Comparison of ENCODE assay signal across 14 cellular contexts in genomic region chr2:42289222-42289621, GRCh38.
"Had no signal": no experiment of that assay in that cellular context is flagged by ENCODE, and none has a peak within 500 bp of the region (broad histone marks: within the 10 kb centered on the region; RNA-seq: fewer than 3 reads in every experiment).

No MANE protein-coding gene starts in this region.

- H3K36me3 Mint-ChIP-seq: natural killer cell had no signal

- H3K4me3 Mint-ChIP-seq: natural killer cell had no signal

- H3K4me1 ChIP-seq: right atrium auricular region had no signal

- H3K27ac Mint-ChIP-seq: natural killer cell had no signal

- H3K4me3 ChIP-seq: dorsolateral prefrontal cortex, right atrium auricular region, transverse colon had no signal

- H3K27ac ChIP-seq: dorsolateral prefrontal cortex, right atrium auricular region, transverse colon had no signal

- DNase-seq: activated CD8-positive, alpha-beta memory T cell treated with anti-CD3 and anti-CD28 coated beads for 24 hours; activated naive CD4-positive, alpha-beta T cell treated with anti-CD3 and anti-CD28 coated beads, Interleukin-2, amount 50 U/mL, for 16 hours; activated T-cell treated with anti-CD3 and anti-CD28 coated beads, Interleukin-2, amount 50 U/mL, for 1 hour; anterior cingulate cortex; dorsolateral prefrontal cortex; natural killer cell; posterior cingulate gyrus; SHP77; small intestine; substantia nigra; transverse colon had no signal

- H3K27me3 ChIP-seq: dorsolateral prefrontal cortex, right atrium auricular region, transverse colon had no signal

- H3K9me3 ChIP-seq: right atrium auricular region, transverse colon had no signal

- ATAC-seq: esophagus mucosa, natural killer cell, SK-N-SH treated with all-trans-retinoic acid at 6 μM for 48 hours had no signal

- H3K9me3 Mint-ChIP-seq: natural killer cell had no signal
